Comparison of ENCODE assay signal across 10 cellular contexts in genomic region chr6:50655848-50656453, GRCh38. TPM values are rescaled to one million over a fixed set of nuclear protein-coding genes. Genes with fewer than 3 reads are reported as not detected.
A peak's percentile ranks its signal among the peaks of the same experiment; 100 is the strongest.
DNase-seq lines count a peak whose midpoint lies in the region; ATAC-seq lines count a peak whose summit lies in the region.
"Had no signal": no experiment of that assay in that cellular context is flagged by ENCODE, and none has a peak within 500 bp of the region (broad histone marks: within the 10 kb centered on the region; RNA-seq: fewer than 3 reads in every experiment).

No MANE protein-coding gene starts in this region.

- peaks cover 0 to 19% (median 7%) of the 10 kb centered on the region in 9 donors for H3K9me3 Mint-ChIP-seq in naive thymus-derived CD8-positive, alpha-beta T cell

- ATAC-seq in HG02885 (IDR thresholded peaks at IDR 0.05; ENCODE audit: poor library complexity, unreplicated experiment) (peak; percentile 83), GM18498 (IDR thresholded peaks at IDR 0.05; ENCODE audit: unreplicated experiment) (no peak), HG02840 (IDR thresholded peaks at IDR 0.05; ENCODE audit: low FRiP score, unreplicated experiment) (no peak)
- no peak for ATAC-seq in naive thymus-derived CD8-positive, alpha-beta T cell

- no peak overlapping the region for H3K4me3 Mint-ChIP-seq in naive thymus-derived CD8-positive, alpha-beta T cell
- H3K4me3 Mint-ChIP-seq: CD4-positive, CD25-positive, alpha-beta regulatory T cell had no signal

- no peaks in the 10 kb centered on the region for H3K36me3 Mint-ChIP-seq in naive thymus-derived CD8-positive, alpha-beta T cell
- H3K36me3 Mint-ChIP-seq: CD4-positive, CD25-positive, alpha-beta regulatory T cell had no signal

- H3K4me1 Mint-ChIP-seq in naive thymus-derived CD8-positive, alpha-beta T cell = no peaks in the 10 kb centered on the region
- H3K4me1 Mint-ChIP-seq: CD4-positive, CD25-positive, alpha-beta regulatory T cell had no signal

- peaks cover 0 to 2% (median 0%) of the 10 kb centered on the region in 5 donors for H3K27me3 Mint-ChIP-seq in naive thymus-derived CD8-positive, alpha-beta T cell
- H3K27me3 Mint-ChIP-seq: CD4-positive, CD25-positive, alpha-beta regulatory T cell had no signal

- no peak overlapping the region for H3K27ac Mint-ChIP-seq in naive thymus-derived CD8-positive, alpha-beta T cell
- H3K27ac Mint-ChIP-seq: CD4-positive, CD25-positive, alpha-beta regulatory T cell had no signal

- POLR2A ChIA-PET in naive thymus-derived CD8-positive, alpha-beta T cell (lab: Charles Lee) = no interaction called here

- DNase-seq in NCI-H1436 (lab: John Stamatoyannopoulos, UW) = peak; percentile 2
- DNase-seq in NCI-H1436 treated with DMSO at 0.1 percent for 48 hours (lab: John Stamatoyannopoulos, UW) = no peak
- DNase-seq in SK-N-DZ (ENCODE audit: low spot score) = peak; percentile 23
- DNase-seq in kidney glomerular epithelial cell (lab: John Stamatoyannopoulos, UW) = peak; percentile 12
- DNase-seq in naive thymus-derived CD8-positive, alpha-beta T cell = no peak

RNA-seq across cellular contexts. Expression of gene TFAP2D, which starts 57.4 kb away (rescaled TPM):
- polyA plus RNA-seq in SK-N-DZ (2014; cell fraction: cytosol; rRNA removed) = not detected in 2 replicates
- polyA plus RNA-seq in SK-N-DZ (2014; cell fraction: nucleus; rRNA removed) = not detected in 2 replicates
- not detected for total RNA-seq in naive thymus-derived CD8-positive, alpha-beta T cell
- not detected for polyA plus RNA-seq in naive thymus-derived CD8-positive, alpha-beta T cell
- total RNA-seq: CD4-positive, CD25-positive, alpha-beta regulatory T cell; mononuclear cell had no signal
- polyA plus RNA-seq: CD4-positive, CD25-positive, alpha-beta regulatory T cell had no signal

Comparison
In these comparisons a context has a peak if more than half of its experiments do, and no peak if none do; other contexts are left out.
1. DNase-seq: peak in NCI-H1436 (single experiment), SK-N-DZ (single experiment) and kidney glomerular epithelial cell (single experiment); none in NCI-H1436 treated with DMSO at 0.1 percent for 48 hours (single experiment) and naive thymus-derived CD8-positive, alpha-beta T cell (0 of 10).